30 cellular contexts compared by ENCODE assay signal in genomic region chr5:13511442-13511841, GRCh38.
"Had no signal": no experiment of that assay in that cellular context is flagged by ENCODE, and none has a peak within 500 bp of the region (broad histone marks: within the 10 kb centered on the region; RNA-seq: fewer than 3 reads in every experiment).

No MANE protein-coding gene starts in this region.

- H3K9me3 ChIP-seq: adrenal gland, body of pancreas, heart left ventricle, pancreas, prostate gland, stomach, suprapubic skin, tibial nerve had no signal

- H3K36me3 ChIP-seq: adrenal gland, heart left ventricle, pancreas, prostate gland, stomach, suprapubic skin, tibial nerve had no signal

- H3K27me3 ChIP-seq: adrenal gland, body of pancreas, dorsolateral prefrontal cortex, heart left ventricle, pancreas, stomach, suprapubic skin, tibial nerve had no signal

- H3K4me3 ChIP-seq: adrenal gland, body of pancreas, coronary artery, dorsolateral prefrontal cortex, heart left ventricle, pancreas, prostate gland, skin epidermis, stomach, suprapubic skin, tibial nerve had no signal

- H3K27ac ChIP-seq: adrenal gland, body of pancreas, coronary artery, dorsolateral prefrontal cortex, heart left ventricle, pancreas, prostate gland, skin epidermis, stomach, suprapubic skin, tibial nerve, VCaP had no signal

- DNase-seq: activated CD4-positive, alpha-beta T cell treated with anti-CD3 and anti-CD28 coated beads for 48 hours; activated CD4-positive, alpha-beta T cell treated with anti-CD3 and anti-CD28 coated beads, Interleukin-2, amount 50 U/mL, for 48 hours; activated CD8-positive, alpha-beta memory T cell treated with anti-CD3 and anti-CD28 coated beads for 24 hours; activated effector memory CD4-positive, alpha-beta T cell treated with anti-CD3 and anti-CD28 coated beads, Interleukin-2, amount 50 U/mL, for 16 hours; activated naive CD4-positive, alpha-beta T cell treated with anti-CD3 and anti-CD28 coated beads for 36 hours; activated naive CD8-positive, alpha-beta T cell treated with anti-CD3 and anti-CD28 coated beads for 36 hours; adrenal gland; aorta; body of pancreas; dorsolateral prefrontal cortex; effector memory CD4-positive, alpha-beta T cell; foreskin fibroblast; heart left ventricle; hypothalamus; immature natural killer cell; kidney; midbrain; naive thymus-derived CD4-positive, alpha-beta T cell; pancreas; retina; stimulated activated CD4-positive, alpha-beta T cell treated with anti-CD3 and anti-CD28 coated beads, Interleukin-4, amount 100 ng/mL, for 24 hours; stomach had no signal

- ATAC-seq: body of pancreas; heart left ventricle; naive thymus-derived CD4-positive, alpha-beta T cell; pancreas; sciatic nerve; stimulated activated memory B cell treated with anti-CD40 and anti-IgM and Interleukin-4, amounts not matched to agents 10 μg/mL and 1 μg/mL and 100 μg/mL, for 72 hours had no signal

- H3K4me1 ChIP-seq: adrenal gland, body of pancreas, heart left ventricle, pancreas, prostate gland, suprapubic skin, tibial nerve had no signal
